25 cellular contexts compared by ENCODE assay signal in genomic region chr9:114924327-114924726, GRCh38. TPM values are rescaled to one million over a fixed set of nuclear protein-coding genes. Genes with fewer than 3 reads are reported as not detected.
DNase-seq lines count a peak whose midpoint lies in the region; ATAC-seq and TF ChIP-seq lines count a peak whose summit lies in the region.
"Had no signal": no experiment of that assay in that cellular context is flagged by ENCODE, and none has a peak within 500 bp of the region (broad histone marks: within the 10 kb centered on the region; RNA-seq: fewer than 3 reads in every experiment).

No MANE protein-coding gene starts in this region.

- peak overlapping the region; percentile 34 for H3K18ac ChIP-seq in mesendoderm (ENCODE audit: low read length)

- H3K9me3 Mint-ChIP-seq in activated CD4-positive, alpha-beta T cell treated with anti-CD3 and anti-CD28 coated beads, Interleukin-2, amount 10 ng/mL, durations not matched to agents 7 days and 5 days, result peaks cover 8% of the 10 kb centered on the region
- H3K9me3 Mint-ChIP-seq in CD4-positive, alpha-beta memory T cell, result peaks cover 0 to 2% (median 0%) of the 10 kb centered on the region in 8 donors

- H4K8ac ChIP-seq in mesendoderm (ENCODE audit: low read depth, low read length), result no peak overlapping the region

- no peak overlapping the region for H3K23ac ChIP-seq in mesendoderm (ENCODE audit: low read length)

- no peak overlapping the region for H3K4me2 ChIP-seq in mesendoderm (ENCODE audit: low read length)
- H3K4me2 ChIP-seq: A549, BLaER1 had no signal

- H3K4me1 Mint-ChIP-seq in activated CD4-positive, alpha-beta T cell treated with anti-CD3 and anti-CD28 coated beads, Interleukin-2, amount 10 ng/mL, durations not matched to agents 7 days and 5 days, result peaks cover 76% of the 10 kb centered on the region
- peaks cover 66 to 97% (median 75%) of the 10 kb centered on the region in 4 donors for H3K4me1 Mint-ChIP-seq in CD4-positive, alpha-beta memory T cell
- H3K4me1 Mint-ChIP-seq in T-helper 17 cell, result peaks cover 58% of the 10 kb centered on the region

- no peaks in the 10 kb centered on the region for H3K36me3 ChIP-seq in CD4-positive, alpha-beta memory T cell (ENCODE audit: insufficient read depth, low read length)
- no peaks in the 10 kb centered on the region for H3K36me3 ChIP-seq in mesendoderm (ENCODE audit: control insufficient read depth, insufficient read depth, low read length)
- H3K36me3 ChIP-seq in uterus, result no peaks in the 10 kb centered on the region
- H3K36me3 ChIP-seq: BLaER1, heart left ventricle had no signal

- no peak overlapping the region for H2BK15ac ChIP-seq in mesendoderm (replicated peaks; ENCODE audit: low read depth)

- H3K56ac ChIP-seq in mesendoderm (ENCODE audit: low read length), result no peak overlapping the region

- no peak overlapping the region for H4K5ac ChIP-seq in mesendoderm (ENCODE audit: low read length)

- no peak for TF ChIP-seq POLR2A in uterus (IDR thresholded peaks at IDR 0.05)

- H2BK5ac ChIP-seq in mesendoderm (ENCODE audit: low read length), result no peak overlapping the region

- H3K4me3 Mint-ChIP-seq in activated CD4-positive, alpha-beta T cell treated with anti-CD3 and anti-CD28 coated beads, Interleukin-2, amount 10 ng/mL, durations not matched to agents 7 days and 5 days, result peak overlapping the region; percentile 31
- peak overlapping the region; percentile 51 to 82 (median 68) for H3K4me3 Mint-ChIP-seq in CD4-positive, alpha-beta memory T cell
- H3K4me3 Mint-ChIP-seq in T-helper 17 cell, result peak overlapping the region; percentile 79

- peak overlapping the region in 1 of 2 donors; percentile 6 for H3K4me3 ChIP-seq in CD4-positive, alpha-beta memory T cell (ENCODE audit: low read length in 2 of 2)
- H3K4me3 ChIP-seq in mesendoderm (ENCODE audit: low read length), result no peak overlapping the region
- H3K4me3 ChIP-seq in uterus, result no peak overlapping the region
- H3K4me3 ChIP-seq: A549, BLaER1, heart left ventricle had no signal

- intact Hi-C loops in CD4-positive, alpha-beta memory T cell (cut with micrococcal nuclease), result loop anchor here (10.0 kb wide), 3 partner anchors 70 to 540 kb away; partner anchors contain the start of gene AKNA
- intact Hi-C loops in uterus (cut with DNase I; ENCODE audit: low total_unique reads), result no loop called here

- POLR2A ChIA-PET in activated CD4-positive, alpha-beta T cell treated with anti-CD3 and anti-CD28 coated beads, Interleukin-2, amount 10 ng/mL, durations not matched to agents 7 days and 5 days (lab: Charles Lee), result interaction anchor here (0.6 to 0.7 kb wide), 2 partner anchors 16 to 332 kb away, joined by 3 to 9 read pairs; no protein-coding TSS in a partner anchor
- POLR2A ChIA-PET in CD4-positive, alpha-beta memory T cell (lab: Charles Lee; ENCODE audit: partially characterized antibody), result interaction anchor here (0.9 to 2.4 kb wide), 6 partner anchors 10 to 189 kb away, joined by 3 to 14 read pairs (median 4); no protein-coding TSS in a partner anchor

- CTCF ChIA-PET in activated CD4-positive, alpha-beta T cell treated with anti-CD3 and anti-CD28 coated beads, Interleukin-2, amount 10 ng/mL, durations not matched to agents 7 days and 5 days (lab: Charles Lee), result interaction anchor here (1.1 to 1.3 kb wide), 5 partner anchors 10 to 87 kb away, joined by 3 to 6 read pairs (median 3); no protein-coding TSS in a partner anchor
- CTCF ChIA-PET in CD4-positive, alpha-beta memory T cell (lab: Charles Lee; ENCODE audit: partially characterized antibody), result interaction anchor here (0.7 to 8.5 kb wide), 6 partner anchors 13 to 519 kb away, joined by 3 to 66 read pairs (median 6); no protein-coding TSS in a partner anchor

- H2BK120ac ChIP-seq in mesendoderm (ENCODE audit: low read depth, low read length), result no peak overlapping the region

- H3K27ac ChIP-seq in CD4-positive, alpha-beta memory T cell (ENCODE audit: low read depth, low read length), result no peak overlapping the region
- H3K27ac ChIP-seq in mesendoderm (ENCODE audit: low read depth, low read length) (no peak overlapping the region), uterus (no peak overlapping the region)
- H3K27ac ChIP-seq: A549, BLaER1, heart left ventricle had no signal

- no peak overlapping the region for H3K4ac ChIP-seq in mesendoderm (ENCODE audit: low read depth, low read length)

- H3K9ac ChIP-seq in mesendoderm (ENCODE audit: low read length), result no peak overlapping the region
- H3K9ac ChIP-seq: BLaER1 had no signal

- ATAC-seq in T-helper 17 cell (no peak), HG02610 (IDR thresholded peaks at IDR 0.05; ENCODE audit: unreplicated experiment) (no peak)
- ATAC-seq: A549, HCT116, heart left ventricle, SK-N-SH treated with all-trans-retinoic acid at 6 μM for 48 hours had no signal

- H3K27me3 Mint-ChIP-seq in activated CD4-positive, alpha-beta T cell treated with anti-CD3 and anti-CD28 coated beads, Interleukin-2, amount 10 ng/mL, durations not matched to agents 7 days and 5 days, result no peaks in the 10 kb centered on the region
- no peaks in the 10 kb centered on the region for H3K27me3 Mint-ChIP-seq in CD4-positive, alpha-beta memory T cell
- H3K27me3 Mint-ChIP-seq in T-helper 17 cell, result no peaks in the 10 kb centered on the region

- no peak for TF ChIP-seq CTCF in uterus (IDR thresholded peaks at IDR 0.05)

- no peak overlapping the region for H3K27ac Mint-ChIP-seq in activated CD4-positive, alpha-beta T cell treated with anti-CD3 and anti-CD28 coated beads, Interleukin-2, amount 10 ng/mL, durations not matched to agents 7 days and 5 days
- H3K27ac Mint-ChIP-seq in CD4-positive, alpha-beta memory T cell, result peak overlapping the region in 6 of 7 donors; percentile 65 to 81 (median 78)
- H3K27ac Mint-ChIP-seq in T-helper 17 cell, result peak overlapping the region; percentile 90
- H3K27ac Mint-ChIP-seq: progenitor cell of endocrine pancreas had no signal

- no peaks in the 10 kb centered on the region for H3K79me1 ChIP-seq in mesendoderm (ENCODE audit: low read length)

- H3K27me3 ChIP-seq in CD4-positive, alpha-beta memory T cell (ENCODE audit: insufficient read depth, low read length), result no peaks in the 10 kb centered on the region
- H3K27me3 ChIP-seq in mesendoderm (ENCODE audit: insufficient read depth, low read length, poor library complexity) (peaks cover 8% of the 10 kb centered on the region), uterus (no peaks in the 10 kb centered on the region)
- H3K27me3 ChIP-seq: BLaER1 had no signal

- no peaks in the 10 kb centered on the region for H3K79me2 ChIP-seq in mesendoderm (ENCODE audit: control insufficient read depth, insufficient read depth, low read length)

- peaks cover 80% of the 10 kb centered on the region for H3K4me1 ChIP-seq in CD4-positive, alpha-beta memory T cell (ENCODE audit: insufficient read depth, low read length)
- H3K4me1 ChIP-seq in mesendoderm (ENCODE audit: control insufficient read depth, low read depth, low read length) (peaks cover 3% of the 10 kb centered on the region), uterus (no peaks in the 10 kb centered on the region)
- H3K4me1 ChIP-seq: A549, BLaER1 had no signal

- H2AK5ac ChIP-seq in mesendoderm (ENCODE audit: low read length), result no peak overlapping the region

- no peaks in the 10 kb centered on the region for H3K9me3 ChIP-seq in CD4-positive, alpha-beta memory T cell (ENCODE audit: control insufficient read depth in 1 of 2, low read length in 2 of 2)
- no peaks in the 10 kb centered on the region for H3K9me3 ChIP-seq in T-helper 17 cell (ENCODE audit: control insufficient read depth, low read length, poor library complexity, severe bottlenecking)
- H3K9me3 ChIP-seq in uterus, result no peaks in the 10 kb centered on the region
- H3K9me3 ChIP-seq: A549, BLaER1, heart left ventricle had no signal

- no peak for DNase-seq in activated CD4-positive, alpha-beta T cell treated with anti-CD3 and anti-CD28 coated beads, Interleukin-2, amount 10 ng/mL, durations not matched to agents 7 days and 5 days
- no peak for DNase-seq in activated CD4-positive, alpha-beta T cell treated with anti-CD3 and anti-CD28 coated beads for 4 hours
- no peak for DNase-seq in CD4-positive, alpha-beta memory T cell
- DNase-seq in T-helper 17 cell, result no peak
- DNase-seq in mesendoderm, result no peak
- no peak for DNase-seq in uterus
- no peak for DNase-seq in stimulated activated naive CD4-positive, alpha-beta T cell treated with Interleukin-2 at 50 U/mL for 16 hours (lab: John Stamatoyannopoulos, UW)
- DNase-seq: activated CD4-positive, alpha-beta T cell treated with anti-CD3 and anti-CD28 coated beads, Interleukin-2, amount 50 U/mL, for 1 hour; amniotic stem cell; dermis blood vessel endothelial cell; heart left ventricle; midbrain; NCI-H1417; NCI-H2107; NCI-H510A treated with DMSO at 0.1 percent for 48 hours; stimulated activated CD4-positive, alpha-beta T cell treated with anti-CD3 and anti-CD28 coated beads, Interleukin-1b, Interleukin-23, amount 100 ng/mL, for 48 hours had no signal

- H3K36me3 Mint-ChIP-seq in activated CD4-positive, alpha-beta T cell treated with anti-CD3 and anti-CD28 coated beads, Interleukin-2, amount 10 ng/mL, durations not matched to agents 7 days and 5 days (ENCODE audit: low read depth), result peaks cover 88% of the 10 kb centered on the region
- peaks cover 27 to 65% of the 10 kb centered on the region in 2 donors for H3K36me3 Mint-ChIP-seq in CD4-positive, alpha-beta memory T cell
- peaks cover 3% of the 10 kb centered on the region for H3K36me3 Mint-ChIP-seq in T-helper 17 cell (ENCODE audit: low read depth)

RNA-seq across cellular contexts. Expression of gene TNFSF8, which starts 6.1 kb away (rescaled TPM):
- total RNA-seq in activated CD4-positive, alpha-beta T cell treated with anti-CD3 and anti-CD28 coated beads, Interleukin-2, amount 10 ng/mL, durations not matched to agents 7 days and 5 days, result 10 to 100 TPM; 76.2 to 88.8 TPM
- total RNA-seq in CD4-positive, alpha-beta memory T cell, result 10 to 100 TPM; 43.2 to 44.2 TPM
- 100 to 1,000 TPM in 1 of 2 donors, 10 to 100 TPM in 1; 84.8 to 108 TPM for polyA plus RNA-seq in CD4-positive, alpha-beta memory T cell
- total RNA-seq in T-helper 17 cell (10 to 100 TPM; 45.7 to 47.6 TPM), uterus (1 to 10 TPM in 3 of 4 donors, under 1 TPM in 1; 0.51 to 1.5 (median 1.1) TPM)
- not detected for polyA plus RNA-seq in mesendoderm (2013, experiment 1 of 2)
- polyA plus RNA-seq in mesendoderm (2013, experiment 2 of 2), result not detected
- total RNA-seq: dermis blood vessel endothelial cell, G401, progenitor cell of endocrine pancreas, RPMI7951 had no signal
- polyA plus RNA-seq: A549, neural cell had no signal

Comparison
In these comparisons a context has a peak if more than half of its experiments do, and no peak if none do; other contexts are left out.
1. RNA of gene TNFSF8, which starts 6.1 kb away (total RNA-seq): 76.2 to 88.8 TPM in activated CD4-positive, alpha-beta T cell treated with anti-CD3 and anti-CD28 coated beads, Interleukin-2, amount 10 ng/mL, durations not matched to agents 7 days and 5 days, 45.7 to 47.6 TPM in T-helper 17 cell and 43.2 to 44.2 TPM in CD4-positive, alpha-beta memory T cell; 0.51 to 1.5 TPM in uterus; every median in the first group is over 10 times any median in the second.
2. Peak in every context shown above with its lines, with median percentiles within 50 percentile points of each other: H3K4me3 Mint-ChIP-seq.